8 cellular contexts compared by ENCODE assay signal in the genomic region with DNA sequence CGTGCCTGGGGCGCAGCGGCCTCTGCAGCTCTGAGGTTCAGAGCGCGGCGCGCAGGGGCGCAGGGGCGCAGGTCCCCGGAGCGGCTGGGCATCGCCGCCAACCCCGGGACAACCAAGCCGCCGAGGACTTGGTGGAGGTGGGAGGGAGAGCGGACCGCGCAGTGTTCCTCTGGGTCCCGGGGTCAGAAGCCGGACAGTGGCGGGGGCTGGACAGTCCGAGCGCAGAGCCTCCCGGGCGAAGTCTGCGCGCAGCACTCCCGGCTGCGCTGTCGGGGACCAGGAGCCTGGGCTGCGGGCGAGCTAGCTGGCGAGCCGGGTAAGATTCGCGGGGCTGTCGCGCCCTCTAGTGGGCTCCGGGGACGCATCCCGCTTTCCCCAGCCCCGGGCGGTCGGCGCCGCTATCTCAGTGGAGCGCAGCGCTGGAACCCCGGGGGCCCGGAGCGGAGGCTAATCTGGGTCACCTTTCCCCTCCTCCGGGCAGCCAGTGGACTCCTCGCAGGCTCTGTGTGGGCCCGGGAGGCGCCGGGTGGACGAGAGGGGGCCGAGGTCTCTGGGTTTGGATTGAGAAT. TPM values are rescaled to one million over a fixed set of nuclear protein-coding genes. Genes with fewer than 3 reads are reported as not detected.
A peak's percentile ranks its signal among the peaks of the same experiment; 100 is the strongest.
DNase-seq lines count a peak whose midpoint lies in the region; ATAC-seq, FAIRE-seq and TF ChIP-seq lines count a peak whose summit lies in the region.

No MANE protein-coding gene starts in this region.

- no peaks in the 10 kb centered on the region for H3K36me3 ChIP-seq in Caco-2 (ENCODE audit: control insufficient read depth, insufficient read depth, low read length)
- no peaks in the 10 kb centered on the region for H3K36me3 ChIP-seq in OCI-LY7 (ENCODE audit: insufficient read depth, low read length)
- H3K36me3 ChIP-seq in esophagus (ENCODE audit: control insufficient read depth in 2 of 2, insufficient read depth in 2 of 2, low read length in 1 of 2) = no peaks in the 10 kb centered on the region
- no peaks in the 10 kb centered on the region for H3K36me3 ChIP-seq in muscle layer of colon (ENCODE audit: insufficient read depth, low read length)

- H2AFZ ChIP-seq in OCI-LY7 (ENCODE audit: low read length) = no peak overlapping the region

- no peaks in the 10 kb centered on the region for H4K20me1 ChIP-seq in OCI-LY7 (ENCODE audit: insufficient read depth, low read length)

- H3K4me3 ChIP-seq in Caco-2 (ENCODE audit: low read depth, low read length) = peak overlapping the region; percentile 75
- no peak overlapping the region for H3K4me3 ChIP-seq in OCI-LY7 (ENCODE audit: low read depth, low read length, poor library complexity, severe bottlenecking)
- peak overlapping the region; percentile 50 to 61 for H3K4me3 ChIP-seq in esophagus (ENCODE audit: low read depth in 1 of 2, low read length in 2 of 2)
- peak overlapping the region; percentile 38 to 45 for H3K4me3 ChIP-seq in muscle layer of colon (ENCODE audit: low read depth in 1 of 2, low read length in 2 of 2)

- H3K4me3 Mint-ChIP-seq in Caco-2 (ENCODE audit: unreplicated experiment) = peak overlapping the region; percentile 87

- intact Hi-C loops in Caco-2 (cut with micrococcal nuclease; ENCODE audit: unreplicated experiment) (loop anchor here (1.0 to 5.0 kb wide), 4 partner anchors 856 to 2001 kb away; a partner anchor contains a TSS), OCI-LY7 (cut with micrococcal nuclease; ENCODE audit: unreplicated experiment) (loop anchor here (5.0 to 10.0 kb wide), 5 partner anchors 301 to 1218 kb away; no protein-coding TSS in a partner anchor)

- BruUV-seq in Caco-2 (replicated peaks; lab: Mats Ljungman, UMichigan) (no TSS peak), OCI-LY7 (replicated peaks; lab: Mats Ljungman, UMichigan) (no TSS peak)

- DNase-seq in Caco-2 (peak; percentile 80 to 87), HTR-8/SVneo (ENCODE audit: insufficient read length, low spot score) (peak; percentile 71), OCI-LY7 (ENCODE audit: low spot score) (no peak)
- DNase-seq in activated T-cell treated with anti-CD3 and anti-CD28 coated beads, Interleukin-2, amount 50 U/mL, for 1 hour = peak; percentile 76
- peak; percentile 87 for DNase-seq in stimulated activated CD8-positive, alpha-beta memory T cell treated with anti-CD3 and anti-CD28 coated beads, Interleukin-4, amount 100 ng/mL, for 48 hours

- no peaks in the 10 kb centered on the region for H3K9me3 ChIP-seq in Caco-2
- no peaks in the 10 kb centered on the region for H3K9me3 ChIP-seq in OCI-LY7 (ENCODE audit: low read length)
- no peaks in the 10 kb centered on the region for H3K9me3 ChIP-seq in esophagus (ENCODE audit: control insufficient read depth in 2 of 2, insufficient read depth in 1 of 2, low read depth in 1 of 2, low read length in 1 of 2)
- H3K9me3 ChIP-seq in muscle layer of colon (ENCODE audit: low read length) = no peaks in the 10 kb centered on the region

- no peak for FAIRE-seq in HTR-8/SVneo (lab: Jason Lieb, UNC)

- ATAC-seq in GM21367 (IDR thresholded peaks at IDR 0.05; ENCODE audit: unreplicated experiment) = peak; percentile 85

- no peak overlapping the region for H3K4me2 ChIP-seq in OCI-LY7 (ENCODE audit: low read length)

- peaks cover 91% of the 10 kb centered on the region for H3K36me3 Mint-ChIP-seq in Caco-2 (ENCODE audit: insufficient read depth, unreplicated experiment)

- CTCF ChIA-PET in Caco-2 (lab: Charles Lee) = interaction anchor here (0.8 to 2.8 kb wide), 14 partner anchors 15 to 1214 kb away, joined by 3 to 32 read pairs (median 5); a partner anchor contains a TSS
- CTCF ChIA-PET in OCI-LY7 (lab: Charles Lee; ENCODE audit: unreplicated experiment) = interaction anchor here (1.0 kb wide), 1 partner anchor 302 kb away, joined by 6 read pairs; no protein-coding TSS in a partner anchor

- H3K4me1 ChIP-seq in Caco-2 (peaks cover 6% of the 10 kb centered on the region), OCI-LY7 (ENCODE audit: insufficient read depth, low read length, poor library complexity, severe bottlenecking) (no peaks in the 10 kb centered on the region), esophagus (ENCODE audit: control insufficient read depth in 2 of 2, insufficient read depth in 2 of 2, low read length in 1 of 2) (peaks cover 6 to 13% of the 10 kb centered on the region in 2 donors), muscle layer of colon (ENCODE audit: insufficient read depth, low read length) (peaks cover 14% of the 10 kb centered on the region)

- TF ChIP-seq CTCF in Caco-2 (IDR thresholded peaks at IDR 0.05; ENCODE audit: insufficient read depth in 1 of 2, low read depth in 1 of 2, low read length in 1 of 2, severe bottlenecking in 1 of 2, unreplicated experiment in 1 of 2) (peak; percentile 3 to 77), OCI-LY7 (conservative IDR thresholded peaks at IDR 0.05; ENCODE audit: low read length) (peak; percentile 71)

- H3K9me2 ChIP-seq in OCI-LY7 (ENCODE audit: insufficient read depth, low read length) = no peaks in the 10 kb centered on the region

- H3K9me3 Mint-ChIP-seq in Caco-2 (ENCODE audit: unreplicated experiment) = peaks cover 6% of the 10 kb centered on the region

- H3K27me3 ChIP-seq in Caco-2 (replicated peaks; ENCODE audit: control insufficient read depth, insufficient read depth, low read length) = no peaks in the 10 kb centered on the region
- peaks cover 0 to 10% of the 10 kb centered on the region in 2 donors for H3K27me3 ChIP-seq in esophagus (ENCODE audit: control insufficient read depth in 1 of 2, insufficient read depth in 2 of 2, low read length in 2 of 2)
- H3K27me3 ChIP-seq in muscle layer of colon (ENCODE audit: control insufficient read depth in 1 of 2, insufficient read depth in 2 of 2, low read length in 2 of 2) = peaks cover 37 to 53% of the 10 kb centered on the region in 2 donors

- H3K4me1 Mint-ChIP-seq in Caco-2 (ENCODE audit: low read depth, unreplicated experiment) = peaks cover 8% of the 10 kb centered on the region

- WGBS in esophagus, 2 donors = 1% methylated on average over 58 to 59 of the region's 59 CpGs

- no peak overlapping the region for H3K27ac ChIP-seq in OCI-LY7 (ENCODE audit: low read depth, low read length, poor library complexity, severe bottlenecking)
- peak overlapping the region; percentile 23 to 59 for H3K27ac ChIP-seq in esophagus (ENCODE audit: low read depth in 2 of 2, low read length in 1 of 2)
- H3K27ac ChIP-seq in muscle layer of colon (ENCODE audit: low read depth, low read length) = peak overlapping the region; percentile 52

- no peaks in the 10 kb centered on the region for H3K27me3 Mint-ChIP-seq in Caco-2 (ENCODE audit: insufficient read depth, unreplicated experiment)

- H3K27ac Mint-ChIP-seq in Caco-2 (ENCODE audit: unreplicated experiment) = no peak overlapping the region

- POLR2A ChIA-PET in Caco-2 (lab: Charles Lee) = interaction anchor here (0.6 kb wide), 1 partner anchor 527 kb away, joined by 3 read pairs; no protein-coding TSS in a partner anchor
- POLR2A ChIA-PET in OCI-LY7 (lab: Charles Lee) = no interaction called here

- no peaks in the 10 kb centered on the region for H3K79me2 ChIP-seq in OCI-LY7 (ENCODE audit: insufficient read depth, low read depth, low read length)

- no peak overlapping the region for H3K9ac ChIP-seq in muscle layer of colon (ENCODE audit: low read length)

RNA-seq across cellular contexts. Expression of a gene that starts 4.1 kb away (rescaled TPM):
- total RNA-seq in Caco-2 (2022) (97.4 and 122 TPM in 2 replicates), OCI-LY7 (2022) (not detected in 2 replicates)
- not detected in 2 replicates for total RNA-seq in OCI-LY7 (2014; rRNA removed; shearing (Covaris generic))
- polyA plus RNA-seq in esophagus = 1 to 10 TPM; 3.9 to 7.4 TPM

Comparison
In these comparisons a context has a peak if more than half of its experiments do, and no peak if none do; other contexts are left out.
1. RNA of a gene that starts 4.1 kb away (total RNA-seq): 97.4 to 122 TPM in Caco-2; not detected in OCI-LY7; every median in the first group is over 10 times any median in the second.